In the genomic region with DNA sequence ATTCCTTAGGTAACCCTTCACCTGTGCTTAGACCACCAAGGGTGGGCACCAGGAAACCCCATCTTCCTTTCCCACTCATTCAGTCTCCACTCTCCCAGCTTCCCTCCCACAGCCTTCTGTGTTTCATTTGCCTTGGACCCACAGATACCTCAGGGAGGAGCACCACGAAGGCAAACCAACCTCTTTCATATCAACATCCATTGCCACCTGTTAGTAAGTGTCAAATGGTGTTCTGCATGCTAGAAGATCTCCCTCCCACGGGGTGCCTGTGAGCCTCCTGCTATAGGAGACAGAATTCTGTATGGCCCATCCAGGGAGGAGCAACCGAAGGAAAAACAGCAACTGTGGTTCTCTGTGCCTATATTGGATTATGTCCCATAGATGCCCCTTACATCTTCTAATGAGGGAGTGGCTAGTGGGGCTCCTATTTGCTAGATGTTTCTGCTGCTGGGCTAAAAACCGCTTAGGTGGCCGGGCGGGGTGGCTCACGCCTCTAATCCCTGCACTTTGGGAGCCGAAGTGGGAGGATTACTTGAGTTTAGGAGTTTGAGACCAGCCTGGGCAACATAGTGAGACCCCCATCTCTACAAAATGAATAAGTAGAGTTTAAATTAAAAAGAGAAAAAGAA, we compare ENCODE assay signal across 8 cellular contexts. TPM values are rescaled to one million over a fixed set of nuclear protein-coding genes. Genes with fewer than 3 reads are reported as not detected.
DNase-seq lines count a peak whose midpoint lies in the region; ATAC-seq lines count a peak whose summit lies in the region.

No MANE protein-coding gene starts in this region.

- no peak overlapping the region for H3K27ac Mint-ChIP-seq in T-helper 2 cell treated with Interferon-gamma antibody and Interleukin-4, amounts not matched to agents 5 μg/mL and 100 μg/mL, for 36 hours
- no peak overlapping the region for H3K27ac Mint-ChIP-seq in activated CD4-positive, alpha-beta memory T cell treated with anti-CD3 and anti-CD28 coated beads, Interleukin-2, amount 10 ng/mL, durations not matched to agents 7 days and 5 days
- H3K27ac Mint-ChIP-seq in immature natural killer cell, result peak overlapping the region in 4 of 6 donors; percentile 1 to 23 (median 12)
- peak overlapping the region; percentile 79 for H3K27ac Mint-ChIP-seq in stimulated activated naive B cell treated with anti-CD40 and anti-IgM and Interleukin-4, amounts not matched to agents 10 μg/mL and 1 μg/mL and 100 μg/mL, for 72 hours

- peaks cover 7% of the 10 kb centered on the region for H3K4me1 Mint-ChIP-seq in T-helper 2 cell treated with Interferon-gamma antibody and Interleukin-4, amounts not matched to agents 5 μg/mL and 100 μg/mL, for 36 hours (ENCODE audit: low read depth)
- peaks cover 6% of the 10 kb centered on the region for H3K4me1 Mint-ChIP-seq in activated CD4-positive, alpha-beta memory T cell treated with anti-CD3 and anti-CD28 coated beads, Interleukin-2, amount 10 ng/mL, durations not matched to agents 7 days and 5 days
- peaks cover 10% of the 10 kb centered on the region in 2 donors for H3K4me1 Mint-ChIP-seq in immature natural killer cell
- H3K4me1 Mint-ChIP-seq in stimulated activated naive B cell treated with anti-CD40 and anti-IgM and Interleukin-4, amounts not matched to agents 10 μg/mL and 1 μg/mL and 100 μg/mL, for 72 hours, result peaks cover 7 to 13% of the 10 kb centered on the region in 2 donors

- POLR2A ChIA-PET in activated CD4-positive, alpha-beta memory T cell treated with anti-CD3 and anti-CD28 coated beads, Interleukin-2, amount 10 ng/mL, durations not matched to agents 7 days and 5 days (lab: Charles Lee), result no interaction called here

- no peaks in the 10 kb centered on the region for H3K36me3 Mint-ChIP-seq in T-helper 2 cell treated with Interferon-gamma antibody and Interleukin-4, amounts not matched to agents 5 μg/mL and 100 μg/mL, for 36 hours (ENCODE audit: low read depth)
- H3K36me3 Mint-ChIP-seq in activated CD4-positive, alpha-beta memory T cell treated with anti-CD3 and anti-CD28 coated beads, Interleukin-2, amount 10 ng/mL, durations not matched to agents 7 days and 5 days (ENCODE audit: low read depth), result no peaks in the 10 kb centered on the region
- H3K36me3 Mint-ChIP-seq in immature natural killer cell, result no peaks in the 10 kb centered on the region
- no peaks in the 10 kb centered on the region for H3K36me3 Mint-ChIP-seq in stimulated activated naive B cell treated with anti-CD40 and anti-IgM and Interleukin-4, amounts not matched to agents 10 μg/mL and 1 μg/mL and 100 μg/mL, for 72 hours

- no peak for ATAC-seq in stimulated activated naive B cell treated with anti-CD40 and anti-IgM and Interleukin-4, amounts not matched to agents 10 μg/mL and 1 μg/mL and 100 μg/mL, for 72 hours (replicated peaks)
- ATAC-seq in HG03520 (IDR thresholded peaks at IDR 0.05; ENCODE audit: unreplicated experiment) (no peak), HG02938 (IDR thresholded peaks at IDR 0.05; ENCODE audit: unreplicated experiment) (no peak)

- no peak for DNase-seq in T-helper 2 cell treated with Interferon-gamma antibody and Interleukin-4, amounts not matched to agents 5 μg/mL and 100 μg/mL, for 36 hours (ENCODE audit: low spot score)
- DNase-seq in T-helper 2 cell, result no peak
- DNase-seq in activated CD4-positive, alpha-beta memory T cell treated with anti-CD3 and anti-CD28 coated beads, Interleukin-2, amount 10 ng/mL, durations not matched to agents 7 days and 5 days, result no peak
- no peak for DNase-seq in immature natural killer cell
- no peak for DNase-seq in stimulated activated naive B cell treated with anti-CD40 and anti-IgM and Interleukin-4, amounts not matched to agents 10 μg/mL and 1 μg/mL and 100 μg/mL, for 72 hours
- no peak for DNase-seq in activated effector memory CD4-positive, alpha-beta T cell treated with anti-CD3 and anti-CD28 coated beads, Interleukin-2, amount 50 U/mL, for 16 hours

- H3K27me3 Mint-ChIP-seq in T-helper 2 cell treated with Interferon-gamma antibody and Interleukin-4, amounts not matched to agents 5 μg/mL and 100 μg/mL, for 36 hours (ENCODE audit: low read depth), result no peaks in the 10 kb centered on the region
- no peaks in the 10 kb centered on the region for H3K27me3 Mint-ChIP-seq in activated CD4-positive, alpha-beta memory T cell treated with anti-CD3 and anti-CD28 coated beads, Interleukin-2, amount 10 ng/mL, durations not matched to agents 7 days and 5 days
- peaks cover 4 to 8% (median 5%) of the 10 kb centered on the region in 3 donors for H3K27me3 Mint-ChIP-seq in immature natural killer cell (ENCODE audit: low read depth in 3 of 3)
- peaks cover 0 to 3% of the 10 kb centered on the region in 2 donors for H3K27me3 Mint-ChIP-seq in stimulated activated naive B cell treated with anti-CD40 and anti-IgM and Interleukin-4, amounts not matched to agents 10 μg/mL and 1 μg/mL and 100 μg/mL, for 72 hours

- peaks cover 12% of the 10 kb centered on the region for H3K9me3 Mint-ChIP-seq in T-helper 2 cell treated with Interferon-gamma antibody and Interleukin-4, amounts not matched to agents 5 μg/mL and 100 μg/mL, for 36 hours
- H3K9me3 Mint-ChIP-seq in activated CD4-positive, alpha-beta memory T cell treated with anti-CD3 and anti-CD28 coated beads, Interleukin-2, amount 10 ng/mL, durations not matched to agents 7 days and 5 days, result peaks cover 12% of the 10 kb centered on the region
- peaks cover 0 to 3% (median under 1%) of the 10 kb centered on the region in 6 donors for H3K9me3 Mint-ChIP-seq in immature natural killer cell
- peaks cover 4 to 10% of the 10 kb centered on the region in 2 donors for H3K9me3 Mint-ChIP-seq in stimulated activated naive B cell treated with anti-CD40 and anti-IgM and Interleukin-4, amounts not matched to agents 10 μg/mL and 1 μg/mL and 100 μg/mL, for 72 hours

- CTCF ChIA-PET in activated CD4-positive, alpha-beta memory T cell treated with anti-CD3 and anti-CD28 coated beads, Interleukin-2, amount 10 ng/mL, durations not matched to agents 7 days and 5 days (lab: Charles Lee), result interaction anchor here (1.1 kb wide), 1 partner anchor 201 kb away, joined by 5 read pairs; no protein-coding TSS in a partner anchor

- peak overlapping the region; percentile 3 for H3K4me3 Mint-ChIP-seq in T-helper 2 cell treated with Interferon-gamma antibody and Interleukin-4, amounts not matched to agents 5 μg/mL and 100 μg/mL, for 36 hours
- peak overlapping the region; percentile 0 for H3K4me3 Mint-ChIP-seq in activated CD4-positive, alpha-beta memory T cell treated with anti-CD3 and anti-CD28 coated beads, Interleukin-2, amount 10 ng/mL, durations not matched to agents 7 days and 5 days
- peak overlapping the region; percentile 50 to 79 (median 68) for H3K4me3 Mint-ChIP-seq in immature natural killer cell
- peak overlapping the region; percentile 62 to 66 for H3K4me3 Mint-ChIP-seq in stimulated activated naive B cell treated with anti-CD40 and anti-IgM and Interleukin-4, amounts not matched to agents 10 μg/mL and 1 μg/mL and 100 μg/mL, for 72 hours

RNA-seq across cellular contexts. Expression of gene SCCPDH, which starts 25.6 kb away (rescaled TPM):
- total RNA-seq in activated CD4-positive, alpha-beta memory T cell treated with anti-CD3 and anti-CD28 coated beads, Interleukin-2, amount 10 ng/mL, durations not matched to agents 7 days and 5 days, result 1 to 10 TPM; 7.7 to 8.1 TPM
- 10 to 100 TPM; 21.0 to 35.6 (median 29.4) TPM for polyA plus RNA-seq in immature natural killer cell

Comparison
In these comparisons a context has a peak if more than half of its experiments do, and no peak if none do; other contexts are left out.
1. H3K27ac Mint-ChIP-seq: peak in immature natural killer cell (4 of 6) and stimulated activated naive B cell treated with anti-CD40 and anti-IgM and Interleukin-4, amounts not matched to agents 10 μg/mL and 1 μg/mL and 100 μg/mL, for 72 hours (single experiment); none in T-helper 2 cell treated with Interferon-gamma antibody and Interleukin-4, amounts not matched to agents 5 μg/mL and 100 μg/mL, for 36 hours (single experiment) and activated CD4-positive, alpha-beta memory T cell treated with anti-CD3 and anti-CD28 coated beads, Interleukin-2, amount 10 ng/mL, durations not matched to agents 7 days and 5 days (single experiment).
2. H3K4me3 Mint-ChIP-seq: peak in every context shown above with its lines; median percentile 68 in immature natural killer cell; 64 in stimulated activated naive B cell treated with anti-CD40 and anti-IgM and Interleukin-4, amounts not matched to agents 10 μg/mL and 1 μg/mL and 100 μg/mL, for 72 hours; 3 in T-helper 2 cell treated with Interferon-gamma antibody and Interleukin-4, amounts not matched to agents 5 μg/mL and 100 μg/mL, for 36 hours; 0 in activated CD4-positive, alpha-beta memory T cell treated with anti-CD3 and anti-CD28 coated beads, Interleukin-2, amount 10 ng/mL, durations not matched to agents 7 days and 5 days.